In genomic region chr5:68240196-68240595, GRCh38 we compare ENCODE assay signal across 8 cellular contexts. TPM values are rescaled to one million over a fixed set of nuclear protein-coding genes. Genes with fewer than 3 reads are reported as not detected.
DNase-seq lines count a peak whose midpoint lies in the region; ATAC-seq and TF ChIP-seq lines count a peak whose summit lies in the region.

No MANE protein-coding gene starts in this region.

- no peak for DNase-seq in right atrium auricular region (ENCODE audit: low spot score)
- DNase-seq in left ventricle myocardium superior: no peak
- no peak for DNase-seq in adrenal gland
- no peak for DNase-seq in NCI-H1436 treated with DMSO at 0.1 percent for 48 hours (lab: John Stamatoyannopoulos, UW)
- no peak for DNase-seq in kidney glomerular epithelial cell (lab: John Stamatoyannopoulos, UW)
- DNase-seq in midbrain (lab: John Stamatoyannopoulos, UW): no peak

- intact Hi-C loops in left ventricle myocardium superior (cut with micrococcal nuclease) (no loop called here), adrenal gland (cut with DNase I) (no loop called here)

- H3K4me3 ChIP-seq in right atrium auricular region (no peak overlapping the region), adrenal gland (no peak overlapping the region), skeletal muscle satellite cell (ENCODE audit: low read length) (no peak overlapping the region)

- peak overlapping the region; percentile 58 to 67 for H3K27ac ChIP-seq in right atrium auricular region
- H3K27ac ChIP-seq in adrenal gland: peak overlapping the region in 4 of 5 donors; percentile 32 to 72 (median 55)

- H3K27me3 ChIP-seq in right atrium auricular region (no peaks in the 10 kb centered on the region), adrenal gland (no peaks in the 10 kb centered on the region), skeletal muscle satellite cell (ENCODE audit: control insufficient read depth, insufficient read depth, low read length) (no peaks in the 10 kb centered on the region)

- H3K4me2 ChIP-seq in skeletal muscle satellite cell (ENCODE audit: low read length): peak overlapping the region; percentile 63

- H3K4me1 ChIP-seq in right atrium auricular region: peaks cover 0 to 75% of the 10 kb centered on the region in 2 donors
- H3K4me1 ChIP-seq in adrenal gland (replicated peaks in 1 of 2): peaks cover 29 to 79% of the 10 kb centered on the region in 2 donors
- peaks cover 36% of the 10 kb centered on the region for H3K4me1 ChIP-seq in skeletal muscle satellite cell (ENCODE audit: control insufficient read depth, insufficient read depth, low read length)

- no peak for TF ChIP-seq POLR2A in adrenal gland (IDR thresholded peaks at IDR 0.05)

- TF ChIP-seq CTCF in right atrium auricular region (IDR thresholded peaks at IDR 0.05): no peak
- no peak for TF ChIP-seq CTCF in adrenal gland (IDR thresholded peaks at IDR 0.05)

- H3K36me3 ChIP-seq in right atrium auricular region: no peaks in the 10 kb centered on the region
- no peaks in the 10 kb centered on the region for H3K36me3 ChIP-seq in adrenal gland (replicated peaks in 1 of 2)
- H3K36me3 ChIP-seq in skeletal muscle satellite cell (ENCODE audit: insufficient read depth, low read length): no peaks in the 10 kb centered on the region

- no peak overlapping the region for H3K9ac ChIP-seq in skeletal muscle satellite cell (ENCODE audit: low read depth, low read length)

- ATAC-seq in left ventricle myocardium superior: no peak
- ATAC-seq in HG03469 (IDR thresholded peaks at IDR 0.05; ENCODE audit: unreplicated experiment): peak; percentile 54

- H3K9me3 ChIP-seq in right atrium auricular region (no peaks in the 10 kb centered on the region), adrenal gland (replicated peaks in 1 of 3) (no peaks in the 10 kb centered on the region), skeletal muscle satellite cell (replicated peaks; ENCODE audit: low read length) (no peaks in the 10 kb centered on the region)

RNA-seq across cellular contexts. Expression of gene PIK3R1, which starts 24.6 kb away (rescaled TPM):
- total RNA-seq in right atrium auricular region (10 to 100 TPM; 87.0 to 91.1 TPM), left ventricle myocardium superior (119 TPM), adrenal gland (100 to 1,000 TPM in 1 of 8 donors, 10 to 100 TPM in 7; 41.3 to 110 (median 66.7) TPM)
- polyA plus RNA-seq in adrenal gland: 10 to 100 TPM in 2 of 3 donors, 1 to 10 TPM in 1; 4.9 to 44.7 (median 11.7) TPM
- total RNA-seq in skeletal muscle satellite cell (2012; rRNA removed): 27.3 and 40.8 TPM in 2 replicates
